Comparison of ENCODE assay signal across 12 cellular contexts in genomic region chr9:98085955-98086354, GRCh38. TPM values are rescaled to one million over a fixed set of nuclear protein-coding genes. Genes with fewer than 3 reads are reported as not detected.
DNase-seq lines count a peak whose midpoint lies in the region; ATAC-seq and TF ChIP-seq lines count a peak whose summit lies in the region.
"Had no signal": no experiment of that assay in that cellular context is flagged by ENCODE, and none has a peak within 500 bp of the region (broad histone marks: within the 10 kb centered on the region; RNA-seq: fewer than 3 reads in every experiment).

No MANE protein-coding gene starts in this region.

- POLR2A ChIA-PET in activated CD8-positive, alpha-beta T cell treated with anti-CD3 and anti-CD28 coated beads for 36 hours (lab: Charles Lee) = interaction anchor here (1.3 to 2.6 kb wide), 3 partner anchors 9 to 32 kb away, joined by 5 to 7 read pairs (median 5); partner anchors contain the start of gene TRIM14
- POLR2A ChIA-PET in activated CD8-positive, alpha-beta T cell treated with anti-CD3 and anti-CD28 coated beads, Interleukin-2, amount 10 ng/mL, durations not matched to agents 7 days and 5 days (lab: Charles Lee) = interaction anchor here (1.2 to 1.6 kb wide), 2 partner anchors 9 to 32 kb away, joined by 3 to 4 read pairs; no protein-coding TSS in a partner anchor

- CTCF ChIA-PET in activated CD8-positive, alpha-beta T cell treated with anti-CD3 and anti-CD28 coated beads for 36 hours (lab: Charles Lee) = interaction anchor here (1.0 to 1.2 kb wide), 2 partner anchors 11 to 12 kb away, joined by 3 read pairs; no protein-coding TSS in a partner anchor
- CTCF ChIA-PET in activated CD8-positive, alpha-beta T cell treated with anti-CD3 and anti-CD28 coated beads, Interleukin-2, amount 10 ng/mL, durations not matched to agents 7 days and 5 days (lab: Charles Lee) = interaction anchor here (1.1 kb wide), 1 partner anchor 12 kb away, joined by 3 read pairs; no protein-coding TSS in a partner anchor

- peaks cover 30% of the 10 kb centered on the region for H3K4me1 Mint-ChIP-seq in activated CD8-positive, alpha-beta T cell treated with anti-CD3 and anti-CD28 coated beads for 36 hours (ENCODE audit: low read depth)
- peaks cover 27% of the 10 kb centered on the region for H3K4me1 Mint-ChIP-seq in activated CD8-positive, alpha-beta T cell treated with anti-CD3 and anti-CD28 coated beads, Interleukin-2, amount 10 ng/mL, durations not matched to agents 7 days and 5 days (ENCODE audit: low read depth)

- H3K36me3 Mint-ChIP-seq in activated CD8-positive, alpha-beta T cell treated with anti-CD3 and anti-CD28 coated beads for 36 hours (ENCODE audit: low read depth) = peaks cover 47% of the 10 kb centered on the region
- peaks cover 75% of the 10 kb centered on the region for H3K36me3 Mint-ChIP-seq in activated CD8-positive, alpha-beta T cell treated with anti-CD3 and anti-CD28 coated beads, Interleukin-2, amount 10 ng/mL, durations not matched to agents 7 days and 5 days (ENCODE audit: low read depth)

- ATAC-seq in activated CD8-positive, alpha-beta T cell treated with anti-CD3 and anti-CD28 coated beads for 36 hours = no peak
- no peak for ATAC-seq in activated CD8-positive, alpha-beta T cell treated with anti-CD3 and anti-CD28 coated beads, Interleukin-2, amount 10 ng/mL, durations not matched to agents 7 days and 5 days
- ATAC-seq in GM21360 (IDR thresholded peaks at IDR 0.05; ENCODE audit: unreplicated experiment) (no peak), HG02970 (IDR thresholded peaks at IDR 0.05; ENCODE audit: low FRiP score, unreplicated experiment) (no peak)

- no peak for DNase-seq in activated CD8-positive, alpha-beta T cell treated with anti-CD3 and anti-CD28 coated beads for 36 hours
- no peak for DNase-seq in activated CD8-positive, alpha-beta T cell treated with anti-CD3 and anti-CD28 coated beads, Interleukin-2, amount 10 ng/mL, durations not matched to agents 7 days and 5 days
- peak; percentile 46 for DNase-seq in LHCN-M2 (ENCODE audit: low read depth)
- peak; percentile 9 to 41 for DNase-seq in cardiac fibroblast (ENCODE audit: low read depth in 2 of 2)
- DNase-seq in renal cortical epithelial cell (ENCODE audit: low read depth) = peak; percentile 46
- DNase-seq in COLO829 (ENCODE audit: low spot score) = no peak
- DNase-seq: activated CD4-positive, alpha-beta T cell treated with anti-CD3 and anti-CD28 coated beads, Interleukin-2, amount 50 U/mL, for 4 hours had no signal

- no peak overlapping the region for H3K4me3 ChIP-seq in cardiac fibroblast (replicated peaks in 1 of 2; ENCODE audit: low read depth in 2 of 2, low read length in 2 of 2)
- H3K4me3 ChIP-seq: HAP-1, hepatocyte, tibial artery had no signal

- TF ChIP-seq CTCF in activated CD8-positive, alpha-beta T cell treated with anti-CD3 and anti-CD28 coated beads for 36 hours (IDR thresholded peaks at IDR 0.05) = no peak
- no peak for TF ChIP-seq CTCF in cardiac fibroblast (IDR thresholded peaks at IDR 0.05; ENCODE audit: low read depth, low read length)

- H3K27me3 Mint-ChIP-seq in activated CD8-positive, alpha-beta T cell treated with anti-CD3 and anti-CD28 coated beads for 36 hours = no peaks in the 10 kb centered on the region
- H3K27me3 Mint-ChIP-seq in activated CD8-positive, alpha-beta T cell treated with anti-CD3 and anti-CD28 coated beads, Interleukin-2, amount 10 ng/mL, durations not matched to agents 7 days and 5 days (ENCODE audit: low read depth) = no peaks in the 10 kb centered on the region

- H3K4me3 Mint-ChIP-seq in activated CD8-positive, alpha-beta T cell treated with anti-CD3 and anti-CD28 coated beads for 36 hours = no peak overlapping the region
- no peak overlapping the region for H3K4me3 Mint-ChIP-seq in activated CD8-positive, alpha-beta T cell treated with anti-CD3 and anti-CD28 coated beads, Interleukin-2, amount 10 ng/mL, durations not matched to agents 7 days and 5 days

- peak overlapping the region; percentile 65 for H3K27ac Mint-ChIP-seq in activated CD8-positive, alpha-beta T cell treated with anti-CD3 and anti-CD28 coated beads for 36 hours
- no peak overlapping the region for H3K27ac Mint-ChIP-seq in activated CD8-positive, alpha-beta T cell treated with anti-CD3 and anti-CD28 coated beads, Interleukin-2, amount 10 ng/mL, durations not matched to agents 7 days and 5 days

- no peaks in the 10 kb centered on the region for H3K9me3 Mint-ChIP-seq in activated CD8-positive, alpha-beta T cell treated with anti-CD3 and anti-CD28 coated beads for 36 hours
- H3K9me3 Mint-ChIP-seq in activated CD8-positive, alpha-beta T cell treated with anti-CD3 and anti-CD28 coated beads, Interleukin-2, amount 10 ng/mL, durations not matched to agents 7 days and 5 days (ENCODE audit: insufficient read depth) = no peaks in the 10 kb centered on the region

- intact Hi-C loops in activated CD8-positive, alpha-beta T cell treated with anti-CD3 and anti-CD28 coated beads for 36 hours (cut with micrococcal nuclease) = no loop called here

RNA-seq across cellular contexts. Expression of gene NANS, which starts 29.4 kb away (rescaled TPM):
- total RNA-seq in activated CD8-positive, alpha-beta T cell treated with anti-CD3 and anti-CD28 coated beads for 36 hours = 10 to 100 TPM; 51.2 to 51.8 TPM
- 10 to 100 TPM; 45.5 to 46.6 TPM for total RNA-seq in activated CD8-positive, alpha-beta T cell treated with anti-CD3 and anti-CD28 coated beads, Interleukin-2, amount 10 ng/mL, durations not matched to agents 7 days and 5 days
- 68.0 and 73.1 TPM in 2 replicates for total RNA-seq in LHCN-M2 (2014; rRNA removed)
- 92.9 TPM for polyA plus RNA-seq in LHCN-M2 (2012)
- 86.7 and 393 TPM in 2 replicates for total RNA-seq in renal cortical epithelial cell

RNA-seq across cellular contexts. Expression of gene TRIM14, which starts 33.1 kb away (rescaled TPM):
- 10 to 100 TPM; 39.6 to 41.8 TPM for total RNA-seq in activated CD8-positive, alpha-beta T cell treated with anti-CD3 and anti-CD28 coated beads for 36 hours
- 10 to 100 TPM; 85.2 to 90.5 TPM for total RNA-seq in activated CD8-positive, alpha-beta T cell treated with anti-CD3 and anti-CD28 coated beads, Interleukin-2, amount 10 ng/mL, durations not matched to agents 7 days and 5 days
- total RNA-seq in LHCN-M2 (2014; rRNA removed) = 6.0 and 8.6 TPM in 2 replicates
- 6.1 TPM for polyA plus RNA-seq in LHCN-M2 (2012)
- total RNA-seq in renal cortical epithelial cell = 5.2 and 11.3 TPM in 2 replicates

Comparison
In these comparisons a context has a peak if more than half of its experiments do, and no peak if none do; other contexts are left out.
1. DNase-seq: peak in LHCN-M2 (single experiment), cardiac fibroblast (2 of 2) and renal cortical epithelial cell (single experiment); none in activated CD8-positive, alpha-beta T cell treated with anti-CD3 and anti-CD28 coated beads for 36 hours (single experiment), activated CD8-positive, alpha-beta T cell treated with anti-CD3 and anti-CD28 coated beads, Interleukin-2, amount 10 ng/mL, durations not matched to agents 7 days and 5 days (single experiment) and COLO829 (single experiment).